Comparison of ENCODE assay signal across 8 cellular contexts in genomic region chr4:85474818-85475630, GRCh38. TPM values are rescaled to one million over a fixed set of nuclear protein-coding genes. Genes with fewer than 3 reads are reported as not detected.
DNase-seq lines count a peak whose midpoint lies in the region; ATAC-seq and TF ChIP-seq lines count a peak whose summit lies in the region.

Gene ARHGAP24 (plus strand): TSS chr4:85475150.

- H2BK120ac ChIP-seq in IMR-90 (ENCODE audit: low read depth, low read length): no peak within 1 kb of the TSS

- H3K56ac ChIP-seq in IMR-90 (ENCODE audit: extremely low read depth, insufficient read depth, low read length): no peak within 1 kb of the TSS

- no peak within 1 kb of the TSS for H4K91ac ChIP-seq in IMR-90 (ENCODE audit: insufficient read depth, low read depth, low read length)

- no peaks in the 10 kb centered on the region for H3K79me1 ChIP-seq in IMR-90 (ENCODE audit: low read depth in 1 of 2, low read length in 2 of 2)

- WGBS in IMR-90 (ENCODE audit: extremely low coverage in 2 of 2, insufficient read length in 1 of 2), 2 experiments: 2% methylated on average over 9 of the region's 41 CpGs; no CpG with 5 or more reads in 1 of the 2 experiments

- no peak within 1 kb of the TSS for H2AK5ac ChIP-seq in IMR-90 (ENCODE audit: low read depth, low read length)

- no peaks in the 10 kb centered on the region for H3K27me3 Mint-ChIP-seq in central memory CD8-positive, alpha-beta T cell

- H3K4me3 ChIP-seq in IMR-90 (ENCODE audit: insufficient read depth, low read depth, low read length): peak within 1 kb of the TSS; percentile 47
- H3K4me3 ChIP-seq in skeletal muscle tissue (ENCODE audit: low read length in 3 of 3): peak within 1 kb of the TSS; percentile 68 to 72 (median 70)

- TF ChIP-seq RAD21 in IMR-90 (IDR thresholded peaks at IDR 0.05; ENCODE audit: low read length): no peak

- no peak within 1 kb of the TSS for H2AK9ac ChIP-seq in IMR-90 (replicated peaks; ENCODE audit: low read depth, low read length, poor library complexity)

- H4K8ac ChIP-seq in IMR-90 (ENCODE audit: low read depth in 2 of 2, low read length in 2 of 2): no peak within 1 kb of the TSS

- no peak within 1 kb of the TSS for H3K23ac ChIP-seq in IMR-90 (ENCODE audit: low read depth, low read length)

- H3K4me3 Mint-ChIP-seq in central memory CD8-positive, alpha-beta T cell: no peak within 1 kb of the TSS

- H3K27ac ChIP-seq in IMR-90 (ENCODE audit: insufficient read depth, low read length): no peak within 1 kb of the TSS
- peak within 1 kb of the TSS; percentile 64 for H3K27ac ChIP-seq in skeletal muscle tissue (ENCODE audit: low read depth, low read length)

- peak; percentile 0 for TF ChIP-seq CTCF in GM10266 (IDR thresholded peaks at IDR 0.05; ENCODE audit: control insufficient read depth, insufficient read depth, low read depth, missing control alignments)
- TF ChIP-seq CTCF in IMR-90 (conservative IDR thresholded peaks at IDR 0.05; ENCODE audit: low read depth, low read length): no peak

- H3K27ac Mint-ChIP-seq in central memory CD8-positive, alpha-beta T cell (ENCODE audit: low read depth): peak within 1 kb of the TSS; percentile 49

- H2BK5ac ChIP-seq in IMR-90 (ENCODE audit: low read depth, low read length, poor library complexity, severe bottlenecking): no peak within 1 kb of the TSS

- peak within 1 kb of the TSS; percentile 33 for H2AFZ ChIP-seq in IMR-90 (replicated peaks; ENCODE audit: low read length, poor library complexity)

- H3K18ac ChIP-seq in IMR-90 (ENCODE audit: low read depth, low read length): no peak within 1 kb of the TSS

- H3K9me1 ChIP-seq in IMR-90 (ENCODE audit: insufficient read depth, low read length): no peaks in the 10 kb centered on the region

- no peak for TF ChIP-seq POLR2A in IMR-90 (IDR thresholded peaks at IDR 0.05; ENCODE audit: low read depth, low read length)

- H3K4ac ChIP-seq in IMR-90 (ENCODE audit: low read depth, low read length): no peak within 1 kb of the TSS

- H3K9me3 ChIP-seq in IMR-90 (ENCODE audit: control insufficient read depth, insufficient read depth, low read length) (no peaks in the 10 kb centered on the region), skeletal muscle tissue (ENCODE audit: control insufficient read depth in 3 of 3, low read length in 3 of 3) (no peaks in the 10 kb centered on the region)

- ATAC-seq in GM21786 (IDR thresholded peaks at IDR 0.05; ENCODE audit: unreplicated experiment) (peak; percentile 88), IMR-90 (ENCODE audit: low read depth) (peak; percentile 96)
- ATAC-seq in central memory CD8-positive, alpha-beta T cell (replicated peaks; ENCODE audit: extremely low read depth, poor library complexity, severe bottlenecking): peak; percentile 24

- H2BK20ac ChIP-seq in IMR-90 (ENCODE audit: low read depth, low read length): no peak within 1 kb of the TSS

- H3K36me3 ChIP-seq in IMR-90 (ENCODE audit: control insufficient read depth, insufficient read depth, low read length) (no peaks in the 10 kb centered on the region), skeletal muscle tissue (ENCODE audit: control insufficient read depth in 3 of 3, insufficient read depth in 3 of 3, low read length in 3 of 3) (no peaks in the 10 kb centered on the region)

- H3K27me3 ChIP-seq in IMR-90 (ENCODE audit: control insufficient read depth, insufficient read depth, low read length): peaks cover 8% of the 10 kb centered on the region
- no peaks in the 10 kb centered on the region for H3K27me3 ChIP-seq in skeletal muscle tissue (ENCODE audit: control insufficient read depth in 3 of 3, insufficient read depth in 3 of 3, low read length in 3 of 3)

- H3K4me1 ChIP-seq in IMR-90 (ENCODE audit: control insufficient read depth, insufficient read depth, low read length) (no peaks in the 10 kb centered on the region), skeletal muscle tissue (ENCODE audit: control insufficient read depth in 3 of 3, insufficient read depth in 3 of 3, low read length in 3 of 3) (peaks cover 3 to 6% (median 4%) of the 10 kb centered on the region in 3 donors)

- intact Hi-C loops in IMR-90 (cut with micrococcal nuclease): loop anchor here (5.0 kb wide), 1 partner anchor 267 kb away; no protein-coding TSS in a partner anchor

- dilution Hi-C loops in IMR-90 (cut with HindIII; ENCODE audit: low sequenced_read_pairs, unreplicated experiment): no loop called here

- no peaks in the 10 kb centered on the region for H4K20me1 ChIP-seq in IMR-90 (ENCODE audit: insufficient read depth, low read length)

- no peak within 1 kb of the TSS for H4K5ac ChIP-seq in IMR-90 (ENCODE audit: low read depth, low read length)

- peak; percentile 69 for DNase-seq in GM10266 (ENCODE audit: extremely low spot score)
- peak; percentile 83 for DNase-seq in IMR-90
- DNase-seq in central memory CD8-positive, alpha-beta T cell (ENCODE audit: low spot score in 2 of 2): no peak
- peak; percentile 32 for DNase-seq in inferior parietal cortex (ENCODE audit: extremely low spot score)
- no peak for DNase-seq in T-helper 9 cell

- no TSS peak for BruUV-seq in IMR-90 (replicated peaks; lab: Mats Ljungman, UMichigan)

- no peaks in the 10 kb centered on the region for H3K4me1 Mint-ChIP-seq in central memory CD8-positive, alpha-beta T cell

- H3K36me3 Mint-ChIP-seq in central memory CD8-positive, alpha-beta T cell (ENCODE audit: insufficient read depth): peaks cover 2% of the 10 kb centered on the region

- peak within 1 kb of the TSS; percentile 82 for H3K4me2 ChIP-seq in IMR-90 (ENCODE audit: low read depth, low read length)

- in situ Hi-C loops in IMR-90 (cut with MboI; ENCODE audit: low sequenced_read_pairs): no loop called here

- no peak within 1 kb of the TSS; the same call in 1 of the 2 replicates for H3K9ac ChIP-seq in IMR-90 (ENCODE audit: low read depth, low read length)
- H3K9ac ChIP-seq in skeletal muscle tissue (ENCODE audit: low read depth in 1 of 3, low read length in 3 of 3): peak within 1 kb of the TSS; percentile 54 to 75 (median 55)

- POLR2A ChIA-PET in IMR-90 (lab: Charles Lee; ENCODE audit: unreplicated experiment): no interaction called here

- H3K9me3 Mint-ChIP-seq in central memory CD8-positive, alpha-beta T cell: peaks cover 4% of the 10 kb centered on the region

- CTCF ChIA-PET in IMR-90 (lab: Yijun Ruan, JAX): no interaction called here

- H2BK15ac ChIP-seq in IMR-90 (ENCODE audit: low read depth, low read length): no peak within 1 kb of the TSS

- no peak within 1 kb of the TSS for H3K14ac ChIP-seq in IMR-90 (replicated peaks; ENCODE audit: low read depth, low read length)

TF ChIP-seq in IMR-90, 13 proteins besides CTCF, POLR2A, EP300 and RAD21 (continues in another document):
- TF ChIP-seq MAFK (IDR thresholded peaks at IDR 0.05; ENCODE audit: low read depth, low read length) (no peak), RCOR1 (IDR thresholded peaks at IDR 0.05; ENCODE audit: insufficient replicate concordance, low read length) (no peak), RFX5 (IDR thresholded peaks at IDR 0.05; ENCODE audit: low read depth, low read length) (no peak), FOS (IDR thresholded peaks at IDR 0.05; ENCODE audit: low read depth, low read length) (no peak), MXI1 (IDR thresholded peaks at IDR 0.05; ENCODE audit: borderline replicate concordance, low read depth, low read length) (no peak), SMC3 (IDR thresholded peaks at IDR 0.05; ENCODE audit: low read depth, low read length) (no peak), MAZ (IDR thresholded peaks at IDR 0.05; ENCODE audit: borderline replicate concordance, low read depth, low read length) (peak; percentile 41; the same call in 1 of the 2 replicates), CHD1 (IDR thresholded peaks at IDR 0.05; ENCODE audit: low read depth, low read length) (no peak), BHLHE40 (IDR thresholded peaks at IDR 0.05; ENCODE audit: low read depth, low read length) (no peak)
- TF ChIP-seq, protein P1, sequence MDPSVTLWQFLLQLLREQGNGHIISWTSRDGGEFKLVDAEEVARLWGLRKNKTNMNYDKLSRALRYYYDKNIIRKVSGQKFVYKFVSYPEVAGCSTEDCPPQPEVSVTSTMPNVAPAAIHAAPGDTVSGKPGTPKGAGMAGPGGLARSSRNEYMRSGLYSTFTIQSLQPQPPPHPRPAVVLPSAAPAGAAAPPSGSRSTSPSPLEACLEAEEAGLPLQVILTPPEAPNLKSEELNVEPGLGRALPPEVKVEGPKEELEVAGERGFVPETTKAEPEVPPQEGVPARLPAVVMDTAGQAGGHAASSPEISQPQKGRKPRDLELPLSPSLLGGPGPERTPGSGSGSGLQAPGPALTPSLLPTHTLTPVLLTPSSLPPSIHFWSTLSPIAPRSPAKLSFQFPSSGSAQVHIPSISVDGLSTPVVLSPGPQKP (IDR thresholded peaks at IDR 0.05; ENCODE audit: borderline replicate concordance, low read depth, low read length): no peak

TF ChIP-seq in PFSK-1, 5 proteins besides CTCF, POLR2A, EP300 and RAD21 (continues in another document):
- TF ChIP-seq SIN3A (IDR thresholded peaks at IDR 0.05; ENCODE audit: borderline replicate concordance, insufficient read depth, low read length) (no peak), TAF1 (IDR thresholded peaks at IDR 0.05; ENCODE audit: borderline replicate concordance, insufficient read depth, low read length) (no peak)

RNA-seq across cellular contexts. Expression of gene ARHGAP24, which starts in this region (rescaled TPM):
- total RNA-seq in IMR-90 (2012; rRNA removed): 21.9 and 24.0 TPM in 2 replicates
- 11.3 and 11.9 TPM in 2 replicates for polyA plus RNA-seq in IMR-90 (2012; rRNA removed)
- polyA plus RNA-seq in IMR-90 (2012; cell fraction: cytosol; rRNA removed): 3.7 and 5.5 TPM in 2 replicates
- polyA plus RNA-seq in IMR-90 (2012; cell fraction: nucleus; rRNA removed; ENCODE audit: low replicate concordance): 3.1 and 16.0 TPM in 2 replicates
- polyA plus RNA-seq in PFSK-1 (2012; ENCODE audit: insufficient read length, low read depth): 5.8 TPM
- total RNA-seq in skeletal muscle tissue: 61.1 TPM

Comparison
In these comparisons a context has a peak if more than half of its experiments do, and no peak if none do; other contexts are left out.
1. DNase-seq: peak in GM10266 (single experiment), IMR-90 (single experiment) and inferior parietal cortex (single experiment); none in central memory CD8-positive, alpha-beta T cell (0 of 2) and T-helper 9 cell (single experiment).
2. ATAC-seq: peak in every context shown above with its lines; median percentile 96 in IMR-90; 88 in GM21786; 24 in central memory CD8-positive, alpha-beta T cell.